ENCODE assay signal across 24 cellular contexts in the genomic region with DNA sequence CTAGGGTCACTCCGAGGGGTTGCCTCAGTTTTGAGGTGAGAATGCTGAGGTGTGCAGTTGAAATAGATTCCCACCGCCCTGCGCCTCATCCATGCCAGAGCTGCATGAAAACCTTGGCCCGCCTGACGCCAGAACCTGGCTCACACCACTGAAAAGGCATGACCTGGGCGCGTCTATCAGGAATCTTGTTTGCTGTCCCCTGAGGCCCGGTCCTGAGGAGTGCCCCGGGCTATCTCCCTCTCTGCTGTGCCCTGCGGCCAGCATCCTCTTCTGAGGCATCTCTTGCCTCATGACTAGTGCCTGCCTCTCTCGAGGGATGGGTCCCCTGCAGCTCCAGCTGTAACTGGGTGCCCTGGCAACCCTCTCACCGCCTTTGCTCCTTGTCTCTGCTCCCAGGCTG. TPM values are rescaled to one million over a fixed set of nuclear protein-coding genes. Genes with fewer than 3 reads are reported as not detected.
A peak's percentile ranks its signal among the peaks of the same experiment; 100 is the strongest.
DNase-seq lines count a peak whose midpoint lies in the region; ATAC-seq and TF ChIP-seq lines count a peak whose summit lies in the region.
"Had no signal": no experiment of that assay in that cellular context is flagged by ENCODE, and none has a peak within 500 bp of the region (broad histone marks: within the 10 kb centered on the region; RNA-seq: fewer than 3 reads in every experiment).

No MANE protein-coding gene starts in this region.

- H3K4me2 ChIP-seq in GM23338, result no peak overlapping the region
- H3K4me2 ChIP-seq in osteoblast (ENCODE audit: insufficient read depth, low read length), result no peak overlapping the region

- no peaks in the 10 kb centered on the region for H3K27me3 Mint-ChIP-seq in activated T-cell treated with anti-CD3 and anti-CD28 coated beads, Interleukin-2, amount 50 U/mL, for 72 hours (ENCODE audit: low read depth)
- H3K27me3 Mint-ChIP-seq in activated T-cell treated with anti-CD3 and anti-CD28 coated beads, Interleukin-2, amount 50 U/mL, for 4 hours (ENCODE audit: low read depth), result no peaks in the 10 kb centered on the region
- peaks cover 7% of the 10 kb centered on the region for H3K27me3 Mint-ChIP-seq in GM23338 (ENCODE audit: insufficient read depth, low read depth, poor library complexity)
- H3K27me3 Mint-ChIP-seq in WTC11 (ENCODE audit: low read depth), result no peaks in the 10 kb centered on the region
- H3K27me3 Mint-ChIP-seq: CD4-positive, CD25-positive, alpha-beta regulatory T cell; CD8-positive, alpha-beta memory T cell; IgD-negative memory B cell had no signal

- POLR2A ChIA-PET in WTC11 (lab: Charles Lee), result no interaction called here

- no peaks in the 10 kb centered on the region for H3K9me3 ChIP-seq in osteoblast (ENCODE audit: low read depth, low read length)
- H3K9me3 ChIP-seq: BE2C had no signal

- H4K20me1 ChIP-seq in GM23338 (replicated peaks; ENCODE audit: insufficient read depth) (peaks cover 20% of the 10 kb centered on the region; the same call in 1 of the 2 replicates), osteoblast (ENCODE audit: insufficient read depth, low read length) (peaks cover 14% of the 10 kb centered on the region)

- 0 out of 2 replicates have a peak, but pooled peaks cover 7% of the 10 kb centered on the region for H3F3A ChIP-seq in GM23338 (replicated peaks; ENCODE audit: low read depth)

- peaks cover 10% of the 10 kb centered on the region for H3K4me1 Mint-ChIP-seq in activated T-cell treated with anti-CD3 and anti-CD28 coated beads, Interleukin-2, amount 50 U/mL, for 72 hours (ENCODE audit: low read depth)
- no peaks in the 10 kb centered on the region for H3K4me1 Mint-ChIP-seq in activated T-cell treated with anti-CD3 and anti-CD28 coated beads, Interleukin-2, amount 50 U/mL, for 4 hours (ENCODE audit: low read depth)
- no peaks in the 10 kb centered on the region for H3K4me1 Mint-ChIP-seq in GM23338
- no peaks in the 10 kb centered on the region for H3K4me1 Mint-ChIP-seq in WTC11
- H3K4me1 Mint-ChIP-seq: IgD-negative memory B cell had no signal

- H3K36me3 Mint-ChIP-seq in activated T-cell treated with anti-CD3 and anti-CD28 coated beads, Interleukin-2, amount 50 U/mL, for 72 hours (ENCODE audit: insufficient read depth in 2 of 2), result peaks cover 2 to 18% of the 10 kb centered on the region in 2 donors
- peaks cover 26% of the 10 kb centered on the region for H3K36me3 Mint-ChIP-seq in activated T-cell treated with anti-CD3 and anti-CD28 coated beads, Interleukin-2, amount 50 U/mL, for 4 hours (ENCODE audit: insufficient read depth)
- H3K36me3 Mint-ChIP-seq in GM23338 (ENCODE audit: low read depth), result peaks cover 80% of the 10 kb centered on the region
- peaks cover 53% of the 10 kb centered on the region for H3K36me3 Mint-ChIP-seq in WTC11

- H3K27ac ChIP-seq in GM23338 (ENCODE audit: low read depth), result 0 out of 2 replicates have a peak overlapping the region, but pooled peaks have one; percentile 50
- no peak overlapping the region for H3K27ac ChIP-seq in osteoblast (ENCODE audit: low read depth, low read length)
- H3K27ac ChIP-seq: GM23248 had no signal

- peak overlapping the region; percentile 19 for H3K27ac Mint-ChIP-seq in activated T-cell treated with anti-CD3 and anti-CD28 coated beads, Interleukin-2, amount 50 U/mL, for 72 hours
- H3K27ac Mint-ChIP-seq in GM23338, result no peak overlapping the region
- peak overlapping the region; percentile 85 for H3K27ac Mint-ChIP-seq in WTC11
- H3K27ac Mint-ChIP-seq: HFFc6 had no signal

- H3K4me3 ChIP-seq in GM23338 (no peak overlapping the region), osteoblast (ENCODE audit: insufficient read depth, low read length) (no peak overlapping the region)
- H3K4me3 ChIP-seq: GM12878, GM23248 had no signal

- TF ChIP-seq CTCF in GM23338 (conservative IDR thresholded peaks at IDR 0.05; ENCODE audit: low read depth in 2 of 2) (no peak), WTC11 (IDR thresholded peaks at IDR 0.05) (no peak), osteoblast (IDR thresholded peaks at IDR 0.05; ENCODE audit: extremely low read depth, low read depth, low read length) (no peak)

- H3K9me2 ChIP-seq in GM23338 (ENCODE audit: insufficient read depth), result no peaks in the 10 kb centered on the region

- CTCF ChIA-PET in WTC11 (lab: Charles Lee), result no interaction called here

- H3K9me3 Mint-ChIP-seq in activated T-cell treated with anti-CD3 and anti-CD28 coated beads, Interleukin-2, amount 50 U/mL, for 72 hours, result no peaks in the 10 kb centered on the region
- no peaks in the 10 kb centered on the region for H3K9me3 Mint-ChIP-seq in activated T-cell treated with anti-CD3 and anti-CD28 coated beads, Interleukin-2, amount 50 U/mL, for 4 hours
- no peaks in the 10 kb centered on the region for H3K9me3 Mint-ChIP-seq in GM23338
- H3K9me3 Mint-ChIP-seq in WTC11, result no peaks in the 10 kb centered on the region
- H3K9me3 Mint-ChIP-seq: CD4-positive, CD25-positive, alpha-beta regulatory T cell; CD8-positive, alpha-beta memory T cell; HFFc6; IgD-negative memory B cell had no signal

- ATAC-seq in activated T-cell treated with anti-CD3 and anti-CD28 coated beads, Interleukin-2, amount 50 U/mL, for 72 hours (replicated peaks in 1 of 2), result no peak
- no peak for ATAC-seq in activated T-cell treated with anti-CD3 and anti-CD28 coated beads, Interleukin-2, amount 50 U/mL, for 4 hours
- ATAC-seq in GM23338 (no peak), WTC11 (no peak), HG03432 (IDR thresholded peaks at IDR 0.05; ENCODE audit: unreplicated experiment) (no peak), GM19452 (IDR thresholded peaks at IDR 0.05; ENCODE audit: unreplicated experiment) (no peak)
- ATAC-seq: GM12878, HCT116, HepG2 had no signal

- H2AFZ ChIP-seq in GM23338, result no peak overlapping the region
- no peak overlapping the region for H2AFZ ChIP-seq in osteoblast (ENCODE audit: low read length)
- H2AFZ ChIP-seq: GM23248 had no signal

- H3K36me3 ChIP-seq in GM23338 (ENCODE audit: insufficient read depth), result peaks cover 37% of the 10 kb centered on the region
- H3K36me3 ChIP-seq in osteoblast (ENCODE audit: insufficient read depth, low read length), result peaks cover 54% of the 10 kb centered on the region

- H3K4me1 ChIP-seq in GM23338 (ENCODE audit: insufficient read depth) (no peaks in the 10 kb centered on the region), osteoblast (ENCODE audit: insufficient read depth, low read length) (no peaks in the 10 kb centered on the region)
- H3K4me1 ChIP-seq: BE2C had no signal

- H3K4me3 Mint-ChIP-seq in activated T-cell treated with anti-CD3 and anti-CD28 coated beads, Interleukin-2, amount 50 U/mL, for 72 hours, result no peak overlapping the region
- H3K4me3 Mint-ChIP-seq in activated T-cell treated with anti-CD3 and anti-CD28 coated beads, Interleukin-2, amount 50 U/mL, for 4 hours, result no peak overlapping the region
- H3K4me3 Mint-ChIP-seq in GM23338 (no peak overlapping the region), WTC11 (no peak overlapping the region)
- H3K4me3 Mint-ChIP-seq: CD4-positive, CD25-positive, alpha-beta regulatory T cell; CD8-positive, alpha-beta memory T cell; HFFc6; IgD-negative memory B cell had no signal

- DNase-seq in activated T-cell treated with anti-CD3 and anti-CD28 coated beads, Interleukin-2, amount 50 U/mL, for 72 hours, result no peak
- DNase-seq in activated T-cell treated with anti-CD3 and anti-CD28 coated beads, Interleukin-2, amount 50 U/mL, for 4 hours, result no peak
- DNase-seq in GM23338 (ENCODE audit: low spot score) (no peak), WTC11 (ENCODE audit: low spot score) (no peak), osteoblast (ENCODE audit: insufficient read length, low spot score, missing footprints) (peak; percentile 62)
- no peak for DNase-seq in effector CD8-positive, alpha-beta T cell (lab: John Stamatoyannopoulos, UW)
- DNase-seq: 8988T; BE2C; C1 segment of cervical spinal cord; CD4-positive, CD25-positive, alpha-beta regulatory T cell; CD8-positive, alpha-beta memory T cell; COR-L47; DMS 273 treated with DMSO at 0.1 percent for 48 hours; DMS53; DND-41; EL; GM23248; HFFc6 had no signal

- peaks cover 16% of the 10 kb centered on the region for H3K79me2 ChIP-seq in GM23338 (replicated peaks; ENCODE audit: insufficient read depth)
- H3K79me2 ChIP-seq in osteoblast (ENCODE audit: insufficient read depth, low read length), result peaks cover 26% of the 10 kb centered on the region

- H3K27me3 ChIP-seq in GM23338 (ENCODE audit: insufficient read depth) (no peaks in the 10 kb centered on the region), osteoblast (ENCODE audit: insufficient read depth, low read length) (no peaks in the 10 kb centered on the region)
- H3K27me3 ChIP-seq: BE2C had no signal

TF ChIP-seq in GM23338, 12 proteins besides CTCF, POLR2A, EP300 and RAD21 (continues in another document):
- TF ChIP-seq POLR2AphosphoS5 (IDR thresholded peaks at IDR 0.05; ENCODE audit: low read depth) (no peak), JUNB (IDR thresholded peaks at IDR 0.05; ENCODE audit: unreplicated experiment) (no peak), ZNF331 (CRISPR knock-in tag; IDR thresholded peaks at IDR 0.05; ENCODE audit: low read depth) (no peak), STAT1 (IDR thresholded peaks at IDR 0.05; ENCODE audit: unreplicated experiment) (no peak), ZNF114 (CRISPR knock-in tag; IDR thresholded peaks at IDR 0.05) (no peak), NANOG (IDR thresholded peaks at IDR 0.05; ENCODE audit: borderline replicate concordance) (no peak)

TF ChIP-seq in WTC11, 78 proteins besides CTCF, POLR2A, EP300 and RAD21 (continues in another document):
- TF ChIP-seq, protein P1, sequence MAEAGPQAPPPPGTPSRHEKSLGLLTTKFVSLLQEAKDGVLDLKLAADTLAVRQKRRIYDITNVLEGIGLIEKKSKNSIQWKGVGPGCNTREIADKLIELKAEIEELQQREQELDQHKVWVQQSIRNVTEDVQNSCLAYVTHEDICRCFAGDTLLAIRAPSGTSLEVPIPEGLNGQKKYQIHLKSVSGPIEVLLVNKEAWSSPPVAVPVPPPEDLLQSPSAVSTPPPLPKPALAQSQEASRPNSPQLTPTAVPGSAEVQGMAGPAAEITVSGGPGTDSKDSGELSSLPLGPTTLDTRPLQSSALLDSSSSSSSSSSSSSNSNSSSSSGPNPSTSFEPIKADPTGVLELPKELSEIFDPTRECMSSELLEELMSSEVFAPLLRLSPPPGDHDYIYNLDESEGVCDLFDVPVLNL (CRISPR knock-in tag; IDR thresholded peaks at IDR 0.05; ENCODE audit: borderline replicate concordance, low read depth), result no peak

RNA-seq across cellular contexts. Expression of gene SMARCA4, which starts 28.1 kb away (rescaled TPM):
- 10 to 100 TPM; 80.5 to 83.2 TPM for total RNA-seq in activated T-cell treated with anti-CD3 and anti-CD28 coated beads, Interleukin-2, amount 50 U/mL, for 72 hours
- 100 to 1,000 TPM; 160 to 168 (median 162) TPM for total RNA-seq in activated T-cell treated with anti-CD3 and anti-CD28 coated beads, Interleukin-2, amount 50 U/mL, for 4 hours
- total RNA-seq in GM23338 (2014; rRNA removed; shearing (Covaris generic)), result 252 and 336 TPM in 2 replicates
- polyA plus RNA-seq in GM23338 (2016; fragmentation: Nextera tagmentation; extraction: Ambion mirVana), result 175 and 177 TPM in 2 replicates
- total RNA-seq in WTC11 (2021), result 268 to 295 TPM (median 284 TPM) in 3 replicates
- total RNA-seq in osteoblast, result 52.2 and 52.8 TPM in 2 replicates
